Comparison of ENCODE assay signal across 23 cellular contexts in the genomic region with DNA sequence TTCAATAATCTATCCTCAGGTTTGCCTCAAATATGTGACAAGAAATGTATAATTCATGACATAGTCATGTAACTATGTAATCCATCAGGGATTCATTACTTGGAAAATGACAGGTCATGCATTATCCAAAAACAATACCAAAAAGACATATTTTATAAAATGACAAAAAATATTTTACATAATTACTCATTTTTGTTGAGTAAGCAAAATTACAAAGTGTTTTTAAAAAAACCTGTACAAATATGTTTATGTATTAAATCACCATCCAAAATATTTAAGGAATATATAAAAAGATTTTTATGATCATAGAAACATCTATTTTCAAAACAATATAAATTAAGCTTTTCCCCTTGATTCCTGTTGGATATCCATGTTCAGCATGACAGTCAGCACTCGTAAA. TPM values are rescaled to one million over a fixed set of nuclear protein-coding genes. Genes with fewer than 3 reads are reported as not detected.
DNase-seq lines count a peak whose midpoint lies in the region; ATAC-seq, FAIRE-seq and TF ChIP-seq lines count a peak whose summit lies in the region.
"Had no signal": no experiment of that assay in that cellular context is flagged by ENCODE, and none has a peak within 500 bp of the region (broad histone marks: within the 10 kb centered on the region; RNA-seq: fewer than 3 reads in every experiment).

No MANE protein-coding gene starts in this region.

- H3K27me3 ChIP-seq in IMR-90 (ENCODE audit: control insufficient read depth, insufficient read depth, low read length) (no peaks in the 10 kb centered on the region), pancreas (no peaks in the 10 kb centered on the region)
- H3K27me3 ChIP-seq: BE2C had no signal

- no peak for TF ChIP-seq CTCF in IMR-90 (conservative IDR thresholded peaks at IDR 0.05; ENCODE audit: low read depth, low read length)
- no peak for TF ChIP-seq CTCF in pancreas (IDR thresholded peaks at IDR 0.05)
- TF ChIP-seq CTCF in GM13976 (IDR thresholded peaks at IDR 0.05; ENCODE audit: borderline replicate concordance, control extremely low read depth, extremely low read depth, insufficient read depth, missing control alignments) = no peak

- no peak overlapping the region for H3K14ac ChIP-seq in IMR-90 (replicated peaks; ENCODE audit: low read depth, low read length)

- DNase-seq in IMR-90 = no peak
- DNase-seq in pancreas = no peak
- no peak for DNase-seq in GM13976 (ENCODE audit: low spot score)
- no peak for DNase-seq in HCEC 1CT
- DNase-seq in cerebellar cortex (ENCODE audit: low spot score) = no peak
- DNase-seq: 8988T; ACHN; BE2C; C1 segment of cervical spinal cord; CD4-positive, CD25-positive, alpha-beta regulatory T cell; CD8-positive, alpha-beta memory T cell; COR-L47; DMS 273 treated with DMSO at 0.1 percent for 48 hours; DMS53; DND-41; EL; KBM-7 had no signal

- dilution Hi-C loops in IMR-90 (cut with HindIII; ENCODE audit: low sequenced_read_pairs, unreplicated experiment) = loop anchor here (25.0 kb wide), 1 partner anchor 110 kb away; no protein-coding TSS in a partner anchor

- H2AK9ac ChIP-seq in IMR-90 (replicated peaks; ENCODE audit: low read depth, low read length, poor library complexity) = no peak overlapping the region

- H3K27ac ChIP-seq in IMR-90 (ENCODE audit: insufficient read depth, low read length) = no peak overlapping the region
- H3K27ac ChIP-seq in pancreas = no peak overlapping the region

- in situ Hi-C loops in IMR-90 (cut with MboI; ENCODE audit: low sequenced_read_pairs) (loop anchor here (25.0 kb wide), 1 partner anchor 1260 kb away; no protein-coding TSS in a partner anchor), GM13976 (cut with MboI; ENCODE audit: low sequenced_read_pairs, unreplicated experiment) (no loop called here)

- H2AFZ ChIP-seq in IMR-90 (replicated peaks; ENCODE audit: low read length, poor library complexity) = no peak overlapping the region

- no peak overlapping the region for H2BK5ac ChIP-seq in IMR-90 (ENCODE audit: low read depth, low read length, poor library complexity, severe bottlenecking)

- H4K8ac ChIP-seq in IMR-90 (ENCODE audit: low read depth in 2 of 2, low read length in 2 of 2) = no peak overlapping the region

- ATAC-seq in IMR-90 (ENCODE audit: low read depth) (no peak), pancreas (no peak)

- no peak overlapping the region for H2BK15ac ChIP-seq in IMR-90 (ENCODE audit: low read depth, low read length)

- TF ChIP-seq RAD21 in IMR-90 (IDR thresholded peaks at IDR 0.05; ENCODE audit: low read length) = no peak

- no CpG with 5 or more reads among the region's 1 CpG for WGBS in IMR-90 (ENCODE audit: extremely low coverage in 2 of 2, insufficient read length in 1 of 2), 2 experiments
- 85 to 95% methylated on average over 1 of the region's 1 CpG for WGBS in pancreas, 2 donors

- POLR2A ChIA-PET in IMR-90 (lab: Charles Lee; ENCODE audit: unreplicated experiment) = no interaction called here

- no peak overlapping the region for H3K4me3 ChIP-seq in IMR-90 (ENCODE audit: insufficient read depth, low read depth, low read length)
- H3K4me3 ChIP-seq in pancreas = no peak overlapping the region
- H3K4me3 ChIP-seq: HAP-1 had no signal

- peaks cover 1% of the 10 kb centered on the region; the same call in 1 of the 2 replicates for H3K9me1 ChIP-seq in IMR-90 (ENCODE audit: insufficient read depth, low read length)

- no peak overlapping the region for H2BK20ac ChIP-seq in IMR-90 (ENCODE audit: low read depth, low read length)

- no peak overlapping the region for H3K18ac ChIP-seq in IMR-90 (ENCODE audit: low read depth, low read length)

- no peak for TF ChIP-seq POLR2A in IMR-90 (IDR thresholded peaks at IDR 0.05; ENCODE audit: low read depth, low read length)

- no TSS peak for BruUV-seq in IMR-90 (replicated peaks; lab: Mats Ljungman, UMichigan)

- H3K9me3 ChIP-seq in IMR-90 (ENCODE audit: control insufficient read depth, insufficient read depth, low read length) (no peaks in the 10 kb centered on the region), pancreas (no peaks in the 10 kb centered on the region)
- H3K9me3 ChIP-seq: BE2C, HAP-1 had no signal

- H2BK120ac ChIP-seq in IMR-90 (ENCODE audit: low read depth, low read length) = no peak overlapping the region

- peaks cover 2 to 9% of the 10 kb centered on the region in 2 experiments; a peak in 2 of 4 replicates for H3K79me1 ChIP-seq in IMR-90 (ENCODE audit: low read depth in 1 of 2, low read length in 2 of 2)

- no peak overlapping the region for H4K91ac ChIP-seq in IMR-90 (ENCODE audit: insufficient read depth, low read depth, low read length)

- no peak overlapping the region for H3K9ac ChIP-seq in IMR-90 (ENCODE audit: low read depth, low read length)

- H3K36me3 ChIP-seq in IMR-90 (ENCODE audit: control insufficient read depth, insufficient read depth, low read length) (peaks cover 12% of the 10 kb centered on the region), pancreas (no peaks in the 10 kb centered on the region)
- H3K36me3 ChIP-seq: BE2C, HAP-1 had no signal

- H3K4me1 ChIP-seq in IMR-90 (ENCODE audit: control insufficient read depth, insufficient read depth, low read length) (peaks cover 2% of the 10 kb centered on the region; the same call in 1 of the 2 replicates), pancreas (peaks cover 0 to 3% (median 0%) of the 10 kb centered on the region in 3 donors)
- H3K4me1 ChIP-seq: BE2C, HAP-1 had no signal

- no peak overlapping the region for H3K23ac ChIP-seq in IMR-90 (ENCODE audit: low read depth, low read length)

- CTCF ChIA-PET in IMR-90 (lab: Yijun Ruan, JAX) = interaction anchor here (0.6 kb wide), 1 partner anchor 1262 kb away, joined by 7 read pairs; no protein-coding TSS in a partner anchor

- H4K20me1 ChIP-seq in IMR-90 (ENCODE audit: insufficient read depth, low read length) = no peaks in the 10 kb centered on the region

- H4K5ac ChIP-seq in IMR-90 (ENCODE audit: low read depth, low read length) = no peak overlapping the region

- no peak overlapping the region for H2AK5ac ChIP-seq in IMR-90 (ENCODE audit: low read depth, low read length)

- intact Hi-C loops in IMR-90 (cut with micrococcal nuclease) (no loop called here), pancreas (cut with DNase I) (loop anchor here in 1 of 3 donors (10.0 kb wide), 1 partner anchor 132 kb away; no protein-coding TSS in a partner anchor)

- no peak overlapping the region for H3K56ac ChIP-seq in IMR-90 (ENCODE audit: extremely low read depth, insufficient read depth, low read length)

- H3K4me2 ChIP-seq in IMR-90 (ENCODE audit: low read depth, low read length) = no peak overlapping the region

- FAIRE-seq in A204.1 (lab: Jason Lieb, UNC) (peak; percentile 9), endometrium (lab: Jason Lieb, UNC) (peak; percentile 72), pancreas (lab: Jason Lieb, UNC) (peak; percentile 93)
- FAIRE-seq: GM12891, GM18507 had no signal

- no peak overlapping the region for H3K4ac ChIP-seq in IMR-90 (ENCODE audit: low read depth, low read length)

TF ChIP-seq in IMR-90, 13 proteins besides CTCF, POLR2A, EP300 and RAD21:
- TF ChIP-seq MAFK (IDR thresholded peaks at IDR 0.05; ENCODE audit: low read depth, low read length) = peak; percentile 95
- no peak for TF ChIP-seq CHD1 (IDR thresholded peaks at IDR 0.05; ENCODE audit: low read depth, low read length)

RNA-seq across cellular contexts. Expression of a gene that starts 36.7 kb away (rescaled TPM):
- total RNA-seq in IMR-90 (2012; rRNA removed) (83.6 and 93.4 TPM in 2 replicates), pancreas (10 to 100 TPM in 1 of 6 donors, 1 to 10 TPM in 5; 1.3 to 12.6 (median 1.8) TPM)
- polyA plus RNA-seq in IMR-90 (2012; rRNA removed) (20.4 and 23.3 TPM in 2 replicates), pancreas (under 1 TPM; 0.30 to 0.61 TPM)
- polyA plus RNA-seq in IMR-90 (2012; cell fraction: cytosol; rRNA removed) = 3.8 and 6.3 TPM in 2 replicates
- 2.9 and 17.7 TPM in 2 replicates for polyA plus RNA-seq in IMR-90 (2012; cell fraction: nucleus; rRNA removed; ENCODE audit: low replicate concordance)
- total RNA-seq: G401 had no signal
